ENCODE assay signal across 18 cellular contexts in genomic region chr6:94683409-94683808, GRCh38.
DNase-seq lines count a peak whose midpoint lies in the region; ATAC-seq, FAIRE-seq and TF ChIP-seq lines count a peak whose summit lies in the region.
"Had no signal": no experiment of that assay in that cellular context is flagged by ENCODE, and none has a peak within 500 bp of the region (broad histone marks: within the 10 kb centered on the region; RNA-seq: fewer than 3 reads in every experiment).

No MANE protein-coding gene starts in this region.

- peak; percentile 68 for DNase-seq in mammary epithelial cell
- no peak for DNase-seq in breast epithelium (ENCODE audit: low spot score in 2 of 2)
- DNase-seq in bronchial epithelial cell (ENCODE audit: low read depth), result peak; percentile 93
- DNase-seq in foreskin keratinocyte, result peak; percentile 56 to 79
- no peak for DNase-seq in NOMO-1 (lab: John Stamatoyannopoulos, UW; ENCODE audit: unreplicated experiment in 2 of 2)
- DNase-seq in mesenteric fat pad (ENCODE audit: low spot score), result no peak
- no peak for DNase-seq in iPS-NIHi7 (ENCODE audit: extremely low spot score)
- DNase-seq: 8988T; Calu3; CD8-positive, alpha-beta T cell; DMS79 treated with DMSO at 0.1 percent for 48 hours; GF-D8; H7; HFFc6 had no signal

- H3K4me2 ChIP-seq in mammary epithelial cell (ENCODE audit: insufficient read depth, low read depth, low read length), result peak overlapping the region; percentile 15
- H3K4me2 ChIP-seq: BLaER1 treated with 17β-estradiol and CSF1 and Interleukin-3, amounts not matched to agents 10 nM and 100 nM; GM23338 had no signal

- H3K9me3 ChIP-seq in mammary epithelial cell (replicated peaks; ENCODE audit: insufficient read depth, low read length), result no peaks in the 10 kb centered on the region
- no peaks in the 10 kb centered on the region for H3K9me3 ChIP-seq in breast epithelium
- H3K9me3 ChIP-seq: BLaER1 treated with 17β-estradiol and CSF1 and Interleukin-3, amounts not matched to agents 10 nM and 100 nM had no signal

- WGBS in mammary epithelial cell (ENCODE audit: low coverage, missing lambda C conversion rate), result 67% methylated on average over 3 of the region's 3 CpGs

- H3K36me3 ChIP-seq in mammary epithelial cell (ENCODE audit: insufficient read depth, low read length) (no peaks in the 10 kb centered on the region), breast epithelium (no peaks in the 10 kb centered on the region), bronchial epithelial cell (ENCODE audit: control insufficient read depth, insufficient read depth, low read length) (no peaks in the 10 kb centered on the region)
- H3K36me3 ChIP-seq: BLaER1 treated with 17β-estradiol and CSF1 and Interleukin-3, amounts not matched to agents 10 nM and 100 nM had no signal

- H4K20me1 ChIP-seq in mammary epithelial cell (ENCODE audit: insufficient read depth, low read length), result no peaks in the 10 kb centered on the region
- H4K20me1 ChIP-seq: BLaER1 treated with 17β-estradiol and CSF1 and Interleukin-3, amounts not matched to agents 10 nM and 100 nM had no signal

- TF ChIP-seq CTCF in mammary epithelial cell (conservative IDR thresholded peaks at IDR 0.05 in 1 of 2, IDR thresholded peaks at IDR 0.05 in 1 of 2; ENCODE audit: extremely low read depth in 1 of 2, insufficient read depth in 1 of 2, low read depth in 1 of 2, low read length in 2 of 2) (no peak), breast epithelium (IDR thresholded peaks at IDR 0.05) (no peak), bronchial epithelial cell (IDR thresholded peaks at IDR 0.05; ENCODE audit: insufficient read depth, low read length, severe bottlenecking) (no peak), foreskin keratinocyte (conservative IDR thresholded peaks at IDR 0.05) (no peak)

- FAIRE-seq in bronchial epithelial cell (lab: Jason Lieb, UNC), result no peak
- FAIRE-seq: HepG2 had no signal

- CTCF ChIA-PET in mammary epithelial cell (lab: Charles Lee; ENCODE audit: low non-redundant PET), result no interaction called here

- dilution Hi-C loops in mammary epithelial cell (cut with HindIII; ENCODE audit: low sequenced_read_pairs), result no loop called here

- ATAC-seq in foreskin keratinocyte, result peak; percentile 91
- ATAC-seq: CD8-positive, alpha-beta T cell; GM23338; HCT116; HepG2 had no signal

- peak overlapping the region; percentile 33 for H2AFZ ChIP-seq in mammary epithelial cell (ENCODE audit: low read depth, low read length)
- H2AFZ ChIP-seq: GM23338 had no signal

- H3K4me1 ChIP-seq in mammary epithelial cell (ENCODE audit: insufficient read depth, low read length) (no peaks in the 10 kb centered on the region), breast epithelium (no peaks in the 10 kb centered on the region), foreskin keratinocyte (peaks cover 8% of the 10 kb centered on the region)
- H3K4me1 ChIP-seq: BLaER1 treated with 17β-estradiol and CSF1 and Interleukin-3, amounts not matched to agents 10 nM and 100 nM had no signal

- intact Hi-C loops in mammary epithelial cell (cut with micrococcal nuclease), result no loop called here
- intact Hi-C loops in breast epithelium (cut with DNase I; ENCODE audit: low total_unique reads), result no loop called here

- no TSS peak for BruUV-seq in mammary epithelial cell (replicated peaks; lab: Mats Ljungman, UMichigan)

- H3K9ac ChIP-seq in mammary epithelial cell (ENCODE audit: insufficient read depth, low read length), result no peak overlapping the region
- H3K9ac ChIP-seq: BLaER1 treated with 17β-estradiol and CSF1 and Interleukin-3, amounts not matched to agents 10 nM and 100 nM had no signal

- H3K79me2 ChIP-seq in mammary epithelial cell (ENCODE audit: insufficient read depth, low read length), result no peaks in the 10 kb centered on the region

- in situ Hi-C loops in mammary epithelial cell (cut with MboI; ENCODE audit: low sequenced_read_pairs in 2 of 2), result no loop called here

- H3K27ac ChIP-seq in mammary epithelial cell (ENCODE audit: insufficient read depth, low read depth, low read length) (peak overlapping the region; percentile 44), breast epithelium (no peak overlapping the region), foreskin keratinocyte (no peak overlapping the region)
- H3K27ac ChIP-seq: BLaER1 treated with 17β-estradiol and CSF1 and Interleukin-3, amounts not matched to agents 10 nM and 100 nM had no signal

- no peak for TF ChIP-seq POLR2A in breast epithelium (IDR thresholded peaks at IDR 0.05)

- H3K27me3 ChIP-seq in mammary epithelial cell (ENCODE audit: insufficient read depth, low read length) (no peaks in the 10 kb centered on the region), breast epithelium (no peaks in the 10 kb centered on the region), bronchial epithelial cell (ENCODE audit: control insufficient read depth, insufficient read depth, low read length) (no peaks in the 10 kb centered on the region), foreskin keratinocyte (no peaks in the 10 kb centered on the region)
- H3K27me3 ChIP-seq: BLaER1 treated with 17β-estradiol and CSF1 and Interleukin-3, amounts not matched to agents 10 nM and 100 nM had no signal

- H3K4me3 ChIP-seq in mammary epithelial cell (replicated peaks in 1 of 3; ENCODE audit: insufficient read depth in 1 of 3, low read depth in 2 of 3, low read length in 3 of 3), result no peak overlapping the region
- H3K4me3 ChIP-seq in breast epithelium, result no peak overlapping the region
- H3K4me3 ChIP-seq in bronchial epithelial cell (ENCODE audit: low read depth, low read length), result no peak overlapping the region
- H3K4me3 ChIP-seq: BLaER1 treated with 17β-estradiol and CSF1 and Interleukin-3, amounts not matched to agents 10 nM and 100 nM; GM23338 had no signal

Comparison
In these comparisons a context has a peak if more than half of its experiments do, and no peak if none do; other contexts are left out.
1. DNase-seq: peak in mammary epithelial cell (single experiment), bronchial epithelial cell (single experiment) and foreskin keratinocyte (2 of 2); none in breast epithelium (0 of 2), NOMO-1 (0 of 2), mesenteric fat pad (single experiment) and iPS-NIHi7 (single experiment).